Comparison of ENCODE assay signal across 12 cellular contexts in genomic region chr2:134803609-134804405, GRCh38. TPM values are rescaled to one million over a fixed set of nuclear protein-coding genes. Genes with fewer than 3 reads are reported as not detected.
DNase-seq lines count a peak whose midpoint lies in the region; ATAC-seq lines count a peak whose summit lies in the region.
"Not testable (repeated sequence)": the region's sequence is repeated elsewhere in the genome, so short reads cannot be mapped to it uniquely, and the experiment has no call there.
"Had no signal": no experiment of that assay in that cellular context is flagged by ENCODE, and none has a peak within 500 bp of the region (broad histone marks: within the 10 kb centered on the region; RNA-seq: fewer than 3 reads in every experiment).

No MANE protein-coding gene starts in this region.

- H3K4me1 Mint-ChIP-seq in activated naive CD8-positive, alpha-beta T cell treated with anti-CD3 and anti-CD28 coated beads, Interleukin-2, amount 50 U/mL, for 24 hours; natural killer cell treated with Interleukin-12 subunit alpha and Interleukin-12 subunit beta and Interleukin-15 and Interleukin-18, amount 100 ng/mL, for 72 hours (ENCODE audit: low read depth in 2 of 2); stimulated activated naive CD8-positive, alpha-beta T cell treated with anti-CD3 and anti-CD28 coated beads, Interleukin-15, amount 100 ng/mL, for 72 hours: not testable (repeated sequence)

- not testable (repeated sequence) for H3K4me3 Mint-ChIP-seq in activated naive CD8-positive, alpha-beta T cell treated with anti-CD3 and anti-CD28 coated beads, Interleukin-2, amount 50 U/mL, for 24 hours; natural killer cell treated with Interleukin-12 subunit alpha and Interleukin-12 subunit beta and Interleukin-15 and Interleukin-18, amount 100 ng/mL, for 72 hours; stimulated activated naive CD8-positive, alpha-beta T cell treated with anti-CD3 and anti-CD28 coated beads, Interleukin-15, amount 100 ng/mL, for 72 hours

- H3K36me3 Mint-ChIP-seq in activated naive CD8-positive, alpha-beta T cell treated with anti-CD3 and anti-CD28 coated beads, Interleukin-2, amount 50 U/mL, for 24 hours (ENCODE audit: low read depth) = not testable (repeated sequence)
- peaks cover 12% of the 10 kb centered on the region for H3K36me3 Mint-ChIP-seq in natural killer cell treated with Interleukin-12 subunit alpha and Interleukin-12 subunit beta and Interleukin-15 and Interleukin-18, amount 100 ng/mL, for 72 hours

- peak overlapping the region; percentile 49 for H3K27ac Mint-ChIP-seq in activated naive CD8-positive, alpha-beta T cell treated with anti-CD3 and anti-CD28 coated beads, Interleukin-2, amount 50 U/mL, for 24 hours
- not testable (repeated sequence) for H3K27ac Mint-ChIP-seq in natural killer cell treated with Interleukin-12 subunit alpha and Interleukin-12 subunit beta and Interleukin-15 and Interleukin-18, amount 100 ng/mL, for 72 hours; stimulated activated naive CD8-positive, alpha-beta T cell treated with anti-CD3 and anti-CD28 coated beads, Interleukin-15, amount 100 ng/mL, for 72 hours

- DNase-seq in KBM-7 = peak; percentile 23
- peak; percentile 17 for DNase-seq in activated CD4-positive, alpha-beta T cell treated with anti-CD3 and anti-CD28 coated beads for 48 hours
- DNase-seq in activated T-cell treated with anti-CD3 and anti-CD28 coated beads, Interleukin-2, amount 50 U/mL, for 48 hours = peak; percentile 38 to 47
- peak; percentile 10 for DNase-seq in activated naive CD8-positive, alpha-beta T cell treated with anti-CD3 and anti-CD28 coated beads, Interleukin-2, amount 50 U/mL, for 24 hours
- peak; percentile 48 for DNase-seq in natural killer cell treated with Interleukin-12 subunit alpha and Interleukin-12 subunit beta and Interleukin-15 and Interleukin-18, amount 100 ng/mL, for 72 hours (ENCODE audit: low spot score)
- DNase-seq in stimulated activated CD8-positive, alpha-beta memory T cell treated with anti-CD3 and anti-CD28 coated beads, Interleukin-2, amount 100 ng/mL, for 48 hours (ENCODE audit: low read depth in 2 of 2) = peak; percentile 5 to 6
- DNase-seq in stimulated activated naive CD8-positive, alpha-beta T cell treated with anti-CD3 and anti-CD28 coated beads, Interleukin-15, amount 100 ng/mL, for 72 hours = peak in 1 of 2 donors; percentile 32

- not testable (repeated sequence) for H3K27me3 Mint-ChIP-seq in activated naive CD8-positive, alpha-beta T cell treated with anti-CD3 and anti-CD28 coated beads, Interleukin-2, amount 50 U/mL, for 24 hours; natural killer cell treated with Interleukin-12 subunit alpha and Interleukin-12 subunit beta and Interleukin-15 and Interleukin-18, amount 100 ng/mL, for 72 hours; stimulated activated naive CD8-positive, alpha-beta T cell treated with anti-CD3 and anti-CD28 coated beads, Interleukin-15, amount 100 ng/mL, for 72 hours

- ATAC-seq in activated naive CD8-positive, alpha-beta T cell treated with anti-CD3 and anti-CD28 coated beads, Interleukin-2, amount 50 U/mL, for 24 hours = not testable (repeated sequence)
- ATAC-seq in natural killer cell treated with Interleukin-12 subunit alpha and Interleukin-12 subunit beta and Interleukin-15 and Interleukin-18, amount 100 ng/mL, for 72 hours = peak in 1 of 2 donors; percentile 31
- ATAC-seq in stimulated activated naive CD8-positive, alpha-beta T cell treated with anti-CD3 and anti-CD28 coated beads, Interleukin-15, amount 100 ng/mL, for 72 hours = peak; percentile 28

- H3K9me3 Mint-ChIP-seq in activated naive CD8-positive, alpha-beta T cell treated with anti-CD3 and anti-CD28 coated beads, Interleukin-2, amount 50 U/mL, for 24 hours = peaks cover 13% of the 10 kb centered on the region
- not testable (repeated sequence) for H3K9me3 Mint-ChIP-seq in natural killer cell treated with Interleukin-12 subunit alpha and Interleukin-12 subunit beta and Interleukin-15 and Interleukin-18, amount 100 ng/mL, for 72 hours
- H3K9me3 Mint-ChIP-seq in stimulated activated naive CD8-positive, alpha-beta T cell treated with anti-CD3 and anti-CD28 coated beads, Interleukin-15, amount 100 ng/mL, for 72 hours = peaks cover 16 to 26% of the 10 kb centered on the region in 2 donors

- in situ Hi-C loops in KBM-7 (cut with MboI; ENCODE audit: low pct_unique_long_range_greater_than_20kb, low sequenced_read_pairs) = not testable (repeated sequence)

RNA-seq across cellular contexts. Expression of gene ACMSD, which starts 34.6 kb away (rescaled TPM):
- not detected for total RNA-seq in natural killer cell treated with Interleukin-12 subunit alpha and Interleukin-12 subunit beta and Interleukin-15 and Interleukin-18, amount 100 ng/mL, for 72 hours
- total RNA-seq: Caco-2; CD4-positive, alpha-beta T cell; Daoy; GM23248; H4 had no signal
